24 cellular contexts compared by ENCODE assay signal in genomic region chr2:234166521-234166920, GRCh38.
"Had no signal": no experiment of that assay in that cellular context is flagged by ENCODE, and none has a peak within 500 bp of the region (broad histone marks: within the 10 kb centered on the region; RNA-seq: fewer than 3 reads in every experiment).

No MANE protein-coding gene starts in this region.

- H3K9me3 Mint-ChIP-seq: activated CD4-positive, alpha-beta T cell treated with anti-CD3 and anti-CD28 coated beads, Interleukin-2, amount 10 ng/mL, durations not matched to agents 7 days and 5 days; activated naive CD4-positive, alpha-beta T cell treated with anti-CD3 and anti-CD28 coated beads, Interleukin-2, amount 50 U/mL, for 24 hours; effector memory CD8-positive, alpha-beta T cell had no signal

- DNase-seq: activated CD4-positive, alpha-beta T cell treated with anti-CD3 and anti-CD28 coated beads, Interleukin-2, amount 10 ng/mL, durations not matched to agents 7 days and 5 days; activated CD8-positive, alpha-beta T cell treated with anti-CD3 and anti-CD28 coated beads, Interleukin-2, amount 10 ng/mL, durations not matched to agents 7 days and 5 days; activated gamma-delta T cell treated with Interleukin-2 at 50 U/mL for 16 hours; anterior cingulate cortex; central memory CD4-positive, alpha-beta T cell; colonic mucosa; dorsolateral prefrontal cortex; effector memory CD8-positive, alpha-beta T cell; glutamatergic neuron; hippocampal formation; left ventricle myocardium inferior; mammary epithelial cell; nephron progenitor cell; stimulated activated CD4-positive, alpha-beta T cell treated with anti-CD3 and anti-CD28 coated beads, Interleukin-2, amount 100 ng/mL, for 48 hours; stimulated activated CD8-positive, alpha-beta memory T cell treated with anti-CD3 and anti-CD28 coated beads, Interleukin-4, amount 100 ng/mL, for 48 hours; stimulated activated naive CD4-positive, alpha-beta T cell; testis; trophoblast cell had no signal

- H3K27ac ChIP-seq: colonic mucosa, dorsolateral prefrontal cortex, left ventricle myocardium inferior, testis, vagina had no signal

- ATAC-seq: activated CD4-positive, CD25-positive, alpha-beta regulatory T cell treated with anti-CD3 and anti-CD28 coated beads, Interleukin-2, amount 50 U/mL, for 24 hours; activated CD8-positive, alpha-beta T cell treated with anti-CD3 and anti-CD28 coated beads, Interleukin-2, amount 10 ng/mL, durations not matched to agents 7 days and 5 days; effector memory CD8-positive, alpha-beta T cell; esophagus mucosa; sciatic nerve had no signal

- H3K36me3 ChIP-seq: colonic mucosa, left ventricle myocardium inferior, vagina had no signal

- H3K36me3 Mint-ChIP-seq: activated naive CD4-positive, alpha-beta T cell treated with anti-CD3 and anti-CD28 coated beads, Interleukin-2, amount 50 U/mL, for 24 hours; brain had no signal

- H3K4me3 ChIP-seq: colonic mucosa, dorsolateral prefrontal cortex, left ventricle myocardium inferior, testis, vagina had no signal

- H3K27me3 Mint-ChIP-seq: activated CD4-positive, alpha-beta T cell treated with anti-CD3 and anti-CD28 coated beads, Interleukin-2, amount 10 ng/mL, durations not matched to agents 7 days and 5 days; activated naive CD4-positive, alpha-beta T cell treated with anti-CD3 and anti-CD28 coated beads, Interleukin-2, amount 50 U/mL, for 24 hours; effector memory CD8-positive, alpha-beta T cell had no signal

- H3K9me3 ChIP-seq: colonic mucosa, left ventricle myocardium inferior, testis, vagina had no signal

- H3K27me3 ChIP-seq: colonic mucosa, dorsolateral prefrontal cortex, testis, vagina had no signal

- H3K27ac Mint-ChIP-seq: activated CD4-positive, alpha-beta T cell treated with anti-CD3 and anti-CD28 coated beads, Interleukin-2, amount 10 ng/mL, durations not matched to agents 7 days and 5 days; activated CD8-positive, alpha-beta T cell treated with anti-CD3 and anti-CD28 coated beads, Interleukin-2, amount 10 ng/mL, durations not matched to agents 7 days and 5 days; activated naive CD4-positive, alpha-beta T cell treated with anti-CD3 and anti-CD28 coated beads, Interleukin-2, amount 50 U/mL, for 24 hours; brain; effector memory CD8-positive, alpha-beta T cell had no signal

- H3K4me3 Mint-ChIP-seq: activated CD4-positive, alpha-beta T cell treated with anti-CD3 and anti-CD28 coated beads, Interleukin-2, amount 10 ng/mL, durations not matched to agents 7 days and 5 days; activated CD8-positive, alpha-beta T cell treated with anti-CD3 and anti-CD28 coated beads, Interleukin-2, amount 10 ng/mL, durations not matched to agents 7 days and 5 days; activated naive CD4-positive, alpha-beta T cell treated with anti-CD3 and anti-CD28 coated beads, Interleukin-2, amount 50 U/mL, for 24 hours; brain; effector memory CD8-positive, alpha-beta T cell; nephron progenitor cell had no signal

- H3K4me1 ChIP-seq: colonic mucosa, testis, vagina had no signal
